In the genomic region with DNA sequence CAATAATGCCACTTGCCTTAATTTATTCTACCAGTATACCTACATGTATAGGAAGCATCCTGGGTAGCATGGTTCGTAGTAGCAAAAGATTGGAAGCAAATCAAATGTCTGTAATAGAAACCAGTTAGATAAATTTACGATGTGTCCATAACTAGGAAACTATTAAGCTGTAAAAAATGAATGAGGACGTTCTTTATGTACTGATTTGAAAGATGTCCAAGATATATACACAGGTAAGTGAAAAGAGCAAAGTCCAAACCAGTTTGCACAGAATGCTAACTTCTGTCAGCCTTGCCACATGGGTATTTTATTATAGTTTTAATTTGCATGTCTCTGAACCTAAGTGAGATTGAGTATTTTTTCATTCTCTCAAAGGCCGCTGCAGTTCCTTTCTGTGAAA, we compare ENCODE assay signal across 18 cellular contexts.
DNase-seq lines count a peak whose midpoint lies in the region; ATAC-seq, FAIRE-seq and TF ChIP-seq lines count a peak whose summit lies in the region.
"Had no signal": no experiment of that assay in that cellular context is flagged by ENCODE, and none has a peak within 500 bp of the region (broad histone marks: within the 10 kb centered on the region; RNA-seq: fewer than 3 reads in every experiment).

No MANE protein-coding gene starts in this region.

- no TSS peak for BruUV-seq in HepG2 (replicated peaks; lab: Mats Ljungman, UMichigan)

- in situ Hi-C loops in HepG2 (cut with HindIII; ENCODE audit: extremely low pct_ligation_motif_present, low pct_unique_long_range_greater_than_20kb), result no loop called here

- WGBS in HepG2 (ENCODE audit: low lambda C conversion rate), result 76% methylated on average over 4 of the region's 4 CpGs
- 72% methylated on average over 4 of the region's 4 CpGs for WGBS in right lobe of liver (ENCODE audit: insufficient coverage, low coverage, low lambda C conversion rate, missing lambda C conversion rate)
- 34 to 37% methylated on average over 4 of the region's 4 CpGs for WGBS in body of pancreas, 2 donors

- POLR2A ChIA-PET in HepG2 (lab: Yijun Ruan, JAX), result interaction anchor here (1.0 to 2.8 kb wide), 4 partner anchors 13 to 250 kb away, joined by 3 to 46 read pairs (median 17); no protein-coding TSS in a partner anchor

- no peak for TF ChIP-seq RAD21 in HepG2 (CRISPR knock-in tag; IDR thresholded peaks at IDR 0.05)

- CTCF ChIA-PET in HepG2 (lab: Yijun Ruan, JAX; ENCODE audit: low intra/inter-chr PET ratio, low total read pairs), result no interaction called here

- FAIRE-seq in HepG2 (lab: Jason Lieb, UNC), result no peak
- FAIRE-seq: A204.1, H54 had no signal

- DNase-seq in HepG2 (ENCODE audit: low spot score) (no peak), right lobe of liver (no peak), body of pancreas (no peak), Ammon's horn (ENCODE audit: low spot score) (no peak)
- DNase-seq: Caco-2, DMS53, MV-4-11, NCI-H1436, NCI-H226, NCI-H774, RPMI8226, SJCRH30 had no signal

- peak overlapping the region; percentile 71; the same call in 1 of the 2 replicates for H3K4me2 ChIP-seq in HepG2 (ENCODE audit: low read depth, low read length)

- H3K4me1 ChIP-seq in HepG2 (ENCODE audit: insufficient read depth, low read length) (peaks cover 60% of the 10 kb centered on the region), right lobe of liver (peaks cover 0 to 6% (median 2%) of the 10 kb centered on the region in 4 donors), body of pancreas (peaks cover 31% of the 10 kb centered on the region), muscle layer of duodenum (ENCODE audit: control insufficient read depth in 1 of 2, insufficient read depth in 2 of 2, low read length in 2 of 2) (peaks cover 12 to 18% of the 10 kb centered on the region in 2 donors)

- no peak overlapping the region for H3K27ac ChIP-seq in HepG2 (ENCODE audit: extremely low read length, insufficient read depth, low read length)
- no peak overlapping the region for H3K27ac ChIP-seq in right lobe of liver
- H3K27ac ChIP-seq in body of pancreas, result peak overlapping the region in 1 of 4 donors; percentile 6
- H3K27ac ChIP-seq in muscle layer of duodenum (ENCODE audit: low read length), result peak overlapping the region; percentile 77

- no peaks in the 10 kb centered on the region for H3K79me2 ChIP-seq in HepG2 (ENCODE audit: insufficient read depth, low read length)

- H3K4me3 ChIP-seq in HepG2 (replicated peaks in 1 of 3; ENCODE audit: insufficient read depth in 1 of 3, low read depth in 2 of 3, low read length in 3 of 3), result no peak overlapping the region
- no peak overlapping the region for H3K4me3 ChIP-seq in right lobe of liver
- no peak overlapping the region for H3K4me3 ChIP-seq in body of pancreas
- H3K4me3 ChIP-seq in muscle layer of duodenum (ENCODE audit: low read depth in 1 of 2, low read length in 2 of 2), result no peak overlapping the region

- H3K36me3 ChIP-seq in HepG2 (replicated peaks in 1 of 2; ENCODE audit: control insufficient read depth in 1 of 2, insufficient read depth in 2 of 2, low read length in 2 of 2) (no peaks in the 10 kb centered on the region), right lobe of liver (no peaks in the 10 kb centered on the region), body of pancreas (replicated peaks in 1 of 2; ENCODE audit: insufficient read depth in 1 of 2, low read depth in 2 of 2) (no peaks in the 10 kb centered on the region), muscle layer of duodenum (ENCODE audit: control insufficient read depth in 1 of 2, insufficient read depth in 2 of 2, low read length in 2 of 2) (no peaks in the 10 kb centered on the region)
- H3K36me3 ChIP-seq: SJCRH30 had no signal

- intact Hi-C loops in HepG2 (cut with micrococcal nuclease; ENCODE audit: unreplicated experiment), result no loop called here
- intact Hi-C loops in right lobe of liver (cut with DNase I), result no loop called here
- intact Hi-C loops in body of pancreas (cut with DNase I), result no loop called here

- no peaks in the 10 kb centered on the region for H3K9me3 ChIP-seq in HepG2 (ENCODE audit: low read length)
- no peaks in the 10 kb centered on the region for H3K9me3 ChIP-seq in right lobe of liver
- H3K9me3 ChIP-seq in body of pancreas, result no peaks in the 10 kb centered on the region
- no peaks in the 10 kb centered on the region for H3K9me3 ChIP-seq in muscle layer of duodenum (ENCODE audit: control insufficient read depth in 1 of 2, low read length in 2 of 2)
- H3K9me3 ChIP-seq: Caco-2, SJCRH30 had no signal

- TF ChIP-seq EP300 in HepG2 (IDR thresholded peaks at IDR 0.05; ENCODE audit: low read depth in 2 of 2, low read length in 2 of 2) (no peak), HepG2 (CRISPR knock-in tag; IDR thresholded peaks at IDR 0.05; ENCODE audit: borderline replicate concordance) (no peak)

- ATAC-seq in HepG2 (no peak), right lobe of liver (no peak), body of pancreas (peak; percentile 27), HG03095 (IDR thresholded peaks at IDR 0.05; ENCODE audit: unreplicated experiment) (no peak), GM21529 (IDR thresholded peaks at IDR 0.05; ENCODE audit: unreplicated experiment) (no peak), HG03521 (IDR thresholded peaks at IDR 0.05; ENCODE audit: unreplicated experiment) (no peak)

- no peak overlapping the region for H3K9ac ChIP-seq in HepG2 (ENCODE audit: insufficient read depth, low read depth, low read length)

- no peaks in the 10 kb centered on the region for H4K20me1 ChIP-seq in HepG2 (ENCODE audit: insufficient read depth, low read length)

- TF ChIP-seq CTCF in HepG2 (CRISPR knock-in tag; IDR thresholded peaks at IDR 0.05) (no peak), right lobe of liver (IDR thresholded peaks at IDR 0.05) (no peak), body of pancreas (IDR thresholded peaks at IDR 0.05) (no peak)

- no peak overlapping the region for H2AFZ ChIP-seq in HepG2 (ENCODE audit: low read length)

- no peaks in the 10 kb centered on the region for H3K27me3 ChIP-seq in HepG2 (ENCODE audit: control insufficient read depth in 1 of 2, insufficient read depth in 2 of 2, low read length in 2 of 2)
- no peaks in the 10 kb centered on the region for H3K27me3 ChIP-seq in right lobe of liver
- H3K27me3 ChIP-seq in body of pancreas, result no peaks in the 10 kb centered on the region
- no peaks in the 10 kb centered on the region for H3K27me3 ChIP-seq in muscle layer of duodenum (ENCODE audit: low read depth, low read length)
- H3K27me3 ChIP-seq: SJCRH30 had no signal

- TF ChIP-seq POLR2A in HepG2 (IDR thresholded peaks at IDR 0.05; ENCODE audit: insufficient read depth in 1 of 2, low read depth in 2 of 2, low read length in 2 of 2) (no peak), right lobe of liver (IDR thresholded peaks at IDR 0.05) (no peak), body of pancreas (IDR thresholded peaks at IDR 0.05) (no peak)

TF ChIP-seq in HepG2, 621 proteins besides CTCF, POLR2A, EP300 and RAD21:
- TF ChIP-seq SP1 (IDR thresholded peaks at IDR 0.05) (no peak), SP1 (CRISPR knock-in tag; IDR thresholded peaks at IDR 0.05) (no peak), HNF4A (CRISPR knock-in tag; IDR thresholded peaks at IDR 0.05) (peak; percentile 18; the same call in 1 of the 2 replicates)
- TF ChIP-seq, protein P1, sequence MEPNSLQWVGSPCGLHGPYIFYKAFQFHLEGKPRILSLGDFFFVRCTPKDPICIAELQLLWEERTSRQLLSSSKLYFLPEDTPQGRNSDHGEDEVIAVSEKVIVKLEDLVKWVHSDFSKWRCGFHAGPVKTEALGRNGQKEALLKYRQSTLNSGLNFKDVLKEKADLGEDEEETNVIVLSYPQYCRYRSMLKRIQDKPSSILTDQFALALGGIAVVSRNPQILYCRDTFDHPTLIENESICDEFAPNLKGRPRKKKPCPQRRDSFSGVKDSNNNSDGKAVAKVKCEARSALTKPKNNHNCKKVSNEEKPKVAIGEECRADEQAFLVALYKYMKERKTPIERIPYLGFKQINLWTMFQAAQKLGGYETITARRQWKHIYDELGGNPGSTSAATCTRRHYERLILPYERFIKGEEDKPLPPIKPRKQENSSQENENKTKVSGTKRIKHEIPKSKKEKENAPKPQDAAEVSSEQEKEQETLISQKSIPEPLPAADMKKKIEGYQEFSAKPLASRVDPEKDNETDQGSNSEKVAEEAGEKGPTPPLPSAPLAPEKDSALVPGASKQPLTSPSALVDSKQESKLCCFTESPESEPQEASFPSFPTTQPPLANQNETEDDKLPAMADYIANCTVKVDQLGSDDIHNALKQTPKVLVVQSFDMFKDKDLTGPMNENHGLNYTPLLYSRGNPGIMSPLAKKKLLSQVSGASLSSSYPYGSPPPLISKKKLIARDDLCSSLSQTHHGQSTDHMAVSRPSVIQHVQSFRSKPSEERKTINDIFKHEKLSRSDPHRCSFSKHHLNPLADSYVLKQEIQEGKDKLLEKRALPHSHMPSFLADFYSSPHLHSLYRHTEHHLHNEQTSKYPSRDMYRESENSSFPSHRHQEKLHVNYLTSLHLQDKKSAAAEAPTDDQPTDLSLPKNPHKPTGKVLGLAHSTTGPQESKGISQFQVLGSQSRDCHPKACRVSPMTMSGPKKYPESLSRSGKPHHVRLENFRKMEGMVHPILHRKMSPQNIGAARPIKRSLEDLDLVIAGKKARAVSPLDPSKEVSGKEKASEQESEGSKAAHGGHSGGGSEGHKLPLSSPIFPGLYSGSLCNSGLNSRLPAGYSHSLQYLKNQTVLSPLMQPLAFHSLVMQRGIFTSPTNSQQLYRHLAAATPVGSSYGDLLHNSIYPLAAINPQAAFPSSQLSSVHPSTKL (CRISPR knock-in tag; IDR thresholded peaks at IDR 0.05), result 0 out of 2 replicates have a peak, but pooled peaks have one; percentile 19
TF ChIP-seq in HepG2: peak in this region for 2.
